1 cellular context compared by ENCODE assay signal in genomic region chr14:100616854-100617714, GRCh38.
TF ChIP-seq lines count a peak whose summit lies in the region.

No MANE protein-coding gene starts in this region.

TF ChIP-seq in H1, 55 proteins besides CTCF, POLR2A, EP300 and RAD21:
- TF ChIP-seq KDM1A (IDR thresholded peaks at IDR 0.05; ENCODE audit: borderline replicate concordance, low read length) (no peak), JUND (IDR thresholded peaks at IDR 0.05; ENCODE audit: low read length) (peak; percentile 52; the same call in 1 of the 2 replicates)
